In genomic region chr13:114099918-114100445, GRCh38 we compare ENCODE assay signal across 8 cellular contexts. TPM values are rescaled to one million over a fixed set of nuclear protein-coding genes. Genes with fewer than 3 reads are reported as not detected.
A peak's percentile ranks its signal among the peaks of the same experiment; 100 is the strongest.
DNase-seq lines count a peak whose midpoint lies in the region; ATAC-seq and TF ChIP-seq lines count a peak whose summit lies in the region.

No MANE protein-coding gene starts in this region.

- H3K9me3 ChIP-seq in WERI-Rb-1 (ENCODE audit: severe bottlenecking) (peaks cover 12% of the 10 kb centered on the region), hepatocyte (ENCODE audit: low read depth) (no peaks in the 10 kb centered on the region), thoracic aorta (no peaks in the 10 kb centered on the region)

- no peaks in the 10 kb centered on the region for H3K79me2 ChIP-seq in hepatocyte

- ATAC-seq in activated CD4-positive, alpha-beta T cell treated with anti-CD3 and anti-CD28 coated beads for 36 hours = peak; percentile 10
- ATAC-seq in thoracic aorta (ENCODE audit: insufficient number of reproducible peaks, low FRiP score, low read depth) = no peak

- H3K36me3 ChIP-seq in WERI-Rb-1 (no peaks in the 10 kb centered on the region), hepatocyte (replicated peaks; ENCODE audit: insufficient read depth, low read depth) (no peaks in the 10 kb centered on the region), thoracic aorta (no peaks in the 10 kb centered on the region)

- intact Hi-C loops in activated CD4-positive, alpha-beta T cell treated with anti-CD3 and anti-CD28 coated beads for 36 hours (cut with DNase I, micrococcal nuclease) = no loop called here

- H3K4me3 ChIP-seq in WERI-Rb-1 (ENCODE audit: low read depth, low read length) (no peak overlapping the region), hepatocyte (no peak overlapping the region), thoracic aorta (no peak overlapping the region)

- peak overlapping the region; percentile 75 for H3K27ac Mint-ChIP-seq in activated CD4-positive, alpha-beta T cell treated with anti-CD3 and anti-CD28 coated beads for 36 hours

- CTCF ChIA-PET in activated CD4-positive, alpha-beta T cell treated with anti-CD3 and anti-CD28 coated beads for 36 hours (lab: Charles Lee) = no interaction called here

- TF ChIP-seq CTCF in WERI-Rb-1 (IDR thresholded peaks at IDR 0.05; ENCODE audit: low read depth, low read length) (no peak), hepatocyte (IDR thresholded peaks at IDR 0.05; ENCODE audit: poor library complexity) (no peak), thoracic aorta (IDR thresholded peaks at IDR 0.05) (no peak)

- H3K36me3 Mint-ChIP-seq in activated CD4-positive, alpha-beta T cell treated with anti-CD3 and anti-CD28 coated beads for 36 hours (ENCODE audit: low read depth) = peaks cover 4% of the 10 kb centered on the region

- no peak overlapping the region for H3K4me3 Mint-ChIP-seq in activated CD4-positive, alpha-beta T cell treated with anti-CD3 and anti-CD28 coated beads for 36 hours

- DNase-seq in activated CD4-positive, alpha-beta T cell treated with anti-CD3 and anti-CD28 coated beads for 36 hours = peak; percentile 22
- no peak for DNase-seq in activated CD4-positive, alpha-beta T cell treated with anti-CD3 and anti-CD28 coated beads for 4 hours
- peak; percentile 67 for DNase-seq in WERI-Rb-1
- DNase-seq in hepatocyte (ENCODE audit: low spot score) = no peak
- DNase-seq in thoracic aorta (ENCODE audit: low spot score) = no peak
- DNase-seq in NCI-H2029 treated with DMSO at 0.1 percent for 48 hours (lab: John Stamatoyannopoulos, UW) = no peak
- no peak for DNase-seq in stimulated activated CD4-positive, alpha-beta T cell treated with anti-CD3 and anti-CD28 coated beads, Interleukin-4, amount 100 ng/mL, for 4 hours
- DNase-seq in NOMO-1 treated with dmso at 0.1 percent for 144 hours (lab: John Stamatoyannopoulos, UW; ENCODE audit: unreplicated experiment) = no peak

- H4K20me1 ChIP-seq in hepatocyte (ENCODE audit: insufficient read depth, poor library complexity, severe bottlenecking) = no peaks in the 10 kb centered on the region

- H3K27ac ChIP-seq in WERI-Rb-1 (peak overlapping the region; percentile 36), hepatocyte (peak overlapping the region; percentile 69), thoracic aorta (peak overlapping the region; percentile 67 to 84)

- POLR2A ChIA-PET in activated CD4-positive, alpha-beta T cell treated with anti-CD3 and anti-CD28 coated beads for 36 hours (lab: Charles Lee) = no interaction called here

- H3K4me1 Mint-ChIP-seq in activated CD4-positive, alpha-beta T cell treated with anti-CD3 and anti-CD28 coated beads for 36 hours = peaks cover 68% of the 10 kb centered on the region

- no peak overlapping the region for H3K4me2 ChIP-seq in hepatocyte

- H3K27me3 ChIP-seq in WERI-Rb-1 (ENCODE audit: insufficient read depth, low read depth, severe bottlenecking) (no peaks in the 10 kb centered on the region), hepatocyte (no peaks in the 10 kb centered on the region), thoracic aorta (replicated peaks; ENCODE audit: insufficient read depth) (no peaks in the 10 kb centered on the region)

- H3K4me1 ChIP-seq in hepatocyte (ENCODE audit: insufficient read depth) (peaks cover 19% of the 10 kb centered on the region), thoracic aorta (ENCODE audit: control insufficient read depth in 1 of 2, low read depth in 2 of 2) (peaks cover 12 to 23% of the 10 kb centered on the region in 2 donors)

- H3K27me3 Mint-ChIP-seq in activated CD4-positive, alpha-beta T cell treated with anti-CD3 and anti-CD28 coated beads for 36 hours = no peaks in the 10 kb centered on the region

- 66% methylated on average over 19 of the region's 25 CpGs for WGBS in hepatocyte (ENCODE audit: low lambda C conversion rate, missing lambda C conversion rate)

- H3K9me2 ChIP-seq in hepatocyte (replicated peaks; ENCODE audit: insufficient read depth) = no peaks in the 10 kb centered on the region

- H2AFZ ChIP-seq in hepatocyte = no peak overlapping the region

- H3K9me3 Mint-ChIP-seq in activated CD4-positive, alpha-beta T cell treated with anti-CD3 and anti-CD28 coated beads for 36 hours (ENCODE audit: low read depth) = no peaks in the 10 kb centered on the region

RNA-seq across cellular contexts. Expression of gene RASA3, which starts 32.4 kb away (rescaled TPM):
- total RNA-seq in activated CD4-positive, alpha-beta T cell treated with anti-CD3 and anti-CD28 coated beads for 36 hours = 10 to 100 TPM; 33.0 to 34.7 TPM
- total RNA-seq in hepatocyte (4.3 and 6.1 TPM in 2 replicates), thoracic aorta (10 to 100 TPM; 38.9 to 48.6 TPM)
- polyA plus RNA-seq in hepatocyte = 5.6 and 5.8 TPM in 2 replicates

Comparison
In these comparisons a context has a peak if more than half of its experiments do, and no peak if none do; other contexts are left out.
1. DNase-seq: peak in activated CD4-positive, alpha-beta T cell treated with anti-CD3 and anti-CD28 coated beads for 36 hours (single experiment) and WERI-Rb-1 (single experiment); none in activated CD4-positive, alpha-beta T cell treated with anti-CD3 and anti-CD28 coated beads for 4 hours (0 of 2), hepatocyte (single experiment), thoracic aorta (single experiment), NCI-H2029 treated with DMSO at 0.1 percent for 48 hours (single experiment), stimulated activated CD4-positive, alpha-beta T cell treated with anti-CD3 and anti-CD28 coated beads, Interleukin-4, amount 100 ng/mL, for 4 hours (0 of 2) and NOMO-1 treated with dmso at 0.1 percent for 144 hours (single experiment).
2. Peak in every context shown above with its lines, with median percentiles within 50 percentile points of each other: H3K27ac ChIP-seq.